1 cellular context compared by ENCODE assay signal in genomic region chr10:43436291-43437140, GRCh38.
TF ChIP-seq lines count a peak whose summit lies in the region.

ZNF487 (plus strand) TSS chr10:43437111; CDS start chr10:43475814, 38,703 bp downstream.

TF ChIP-seq in HEK293, 187 proteins besides CTCF, POLR2A, EP300 and RAD21 (continued from another document):
- TF ChIP-seq ZNF513 (tag by site-specific recombination; IDR thresholded peaks at IDR 0.05) (no peak), ZNF530 (tag by site-specific recombination; IDR thresholded peaks at IDR 0.05; ENCODE audit: low read depth) (no peak), ZNF274 (IDR thresholded peaks at IDR 0.05; ENCODE audit: low read length) (no peak), ZNF274 (tag by site-specific recombination; IDR thresholded peaks at IDR 0.05; ENCODE audit: borderline replicate concordance) (no peak), EGR2 (tag by site-specific recombination; IDR thresholded peaks at IDR 0.05; ENCODE audit: low read depth) (peak; percentile 31; the same call in 1 of the 2 replicates), ZNF510 (tag by site-specific recombination; IDR thresholded peaks at IDR 0.05; ENCODE audit: insufficient replicate concordance) (no peak), ZNF624 (tag by site-specific recombination; IDR thresholded peaks at IDR 0.05) (no peak), ZBTB17 (tag by site-specific recombination; IDR thresholded peaks at IDR 0.05) (no peak; the same call in 1 of the 2 replicates), KLF1 (tag by site-specific recombination; IDR thresholded peaks at IDR 0.05) (peak; percentile 84), MYNN (tag by site-specific recombination; IDR thresholded peaks at IDR 0.05; ENCODE audit: borderline replicate concordance) (no peak), ZNF433 (tag by site-specific recombination; IDR thresholded peaks at IDR 0.05; ENCODE audit: low read depth) (no peak), ZNF518A (tag by site-specific recombination; conservative IDR thresholded peaks at IDR 0.05; ENCODE audit: low read depth) (no peak), KLF7 (tag by site-specific recombination; IDR thresholded peaks at IDR 0.05; ENCODE audit: borderline replicate concordance) (peak; percentile 40; the same call in 1 of the 2 replicates), ZNF561 (tag by site-specific recombination; IDR thresholded peaks at IDR 0.05; ENCODE audit: borderline replicate concordance) (peak; percentile 77; the same call in 1 of the 2 replicates), ZNF214 (tag by site-specific recombination; IDR thresholded peaks at IDR 0.05; ENCODE audit: borderline replicate concordance) (no peak), ZNF677 (tag by site-specific recombination; IDR thresholded peaks at IDR 0.05) (no peak), ZNF623 (tag by site-specific recombination; IDR thresholded peaks at IDR 0.05) (no peak), ZNF18 (tag by site-specific recombination; IDR thresholded peaks at IDR 0.05) (no peak), ZSCAN23 (tag by site-specific recombination; IDR thresholded peaks at IDR 0.05) (no peak), BCL11A (tag by site-specific recombination; IDR thresholded peaks at IDR 0.05; ENCODE audit: low read depth) (no peak), MEIS1 (CRISPR knock-in tag; IDR thresholded peaks at IDR 0.05; ENCODE audit: borderline replicate concordance) (no peak), KLF17 (tag by site-specific recombination; IDR thresholded peaks at IDR 0.05) (peak; percentile 72; the same call in 1 of the 2 replicates), MZF1 (tag by site-specific recombination; IDR thresholded peaks at IDR 0.05; ENCODE audit: borderline replicate concordance) (no peak), ZSCAN5A (tag by site-specific recombination; IDR thresholded peaks at IDR 0.05) (peak; percentile 55; the same call in 1 of the 2 replicates), ZEB2 (tag by site-specific recombination; IDR thresholded peaks at IDR 0.05) (peak; percentile 86), ZNF654 (tag by site-specific recombination; IDR thresholded peaks at IDR 0.05; ENCODE audit: low read depth) (no peak), ZNF785 (tag by site-specific recombination; IDR thresholded peaks at IDR 0.05) (no peak), ZNF23 (tag by site-specific recombination; IDR thresholded peaks at IDR 0.05; ENCODE audit: borderline replicate concordance) (no peak), PRDM2 (tag by site-specific recombination; IDR thresholded peaks at IDR 0.05; ENCODE audit: borderline replicate concordance) (no peak), SCRT1 (tag by site-specific recombination; IDR thresholded peaks at IDR 0.05; ENCODE audit: borderline replicate concordance) (no peak), ZNF391 (tag by site-specific recombination; IDR thresholded peaks at IDR 0.05; ENCODE audit: borderline replicate concordance, low read depth) (no peak), WT1 (tag by site-specific recombination; IDR thresholded peaks at IDR 0.05) (no peak), ZNF660 (tag by site-specific recombination; IDR thresholded peaks at IDR 0.05) (0 out of 2 replicates have a peak, but pooled peaks have one; percentile 31), HOXD13 (CRISPR knock-in tag; IDR thresholded peaks at IDR 0.05; ENCODE audit: borderline replicate concordance) (no peak), SCRT2 (tag by site-specific recombination; IDR thresholded peaks at IDR 0.05) (no peak), ZBTB6 (tag by site-specific recombination; IDR thresholded peaks at IDR 0.05) (peak; percentile 94), ZNF580 (tag by site-specific recombination; IDR thresholded peaks at IDR 0.05) (no peak; the same call in 1 of the 2 replicates), ZNF248 (tag by site-specific recombination; IDR thresholded peaks at IDR 0.05) (no peak), ZNF555 (tag by site-specific recombination; conservative IDR thresholded peaks at IDR 0.05) (no peak)
